1 cellular context compared by ENCODE assay signal in the genomic region with DNA sequence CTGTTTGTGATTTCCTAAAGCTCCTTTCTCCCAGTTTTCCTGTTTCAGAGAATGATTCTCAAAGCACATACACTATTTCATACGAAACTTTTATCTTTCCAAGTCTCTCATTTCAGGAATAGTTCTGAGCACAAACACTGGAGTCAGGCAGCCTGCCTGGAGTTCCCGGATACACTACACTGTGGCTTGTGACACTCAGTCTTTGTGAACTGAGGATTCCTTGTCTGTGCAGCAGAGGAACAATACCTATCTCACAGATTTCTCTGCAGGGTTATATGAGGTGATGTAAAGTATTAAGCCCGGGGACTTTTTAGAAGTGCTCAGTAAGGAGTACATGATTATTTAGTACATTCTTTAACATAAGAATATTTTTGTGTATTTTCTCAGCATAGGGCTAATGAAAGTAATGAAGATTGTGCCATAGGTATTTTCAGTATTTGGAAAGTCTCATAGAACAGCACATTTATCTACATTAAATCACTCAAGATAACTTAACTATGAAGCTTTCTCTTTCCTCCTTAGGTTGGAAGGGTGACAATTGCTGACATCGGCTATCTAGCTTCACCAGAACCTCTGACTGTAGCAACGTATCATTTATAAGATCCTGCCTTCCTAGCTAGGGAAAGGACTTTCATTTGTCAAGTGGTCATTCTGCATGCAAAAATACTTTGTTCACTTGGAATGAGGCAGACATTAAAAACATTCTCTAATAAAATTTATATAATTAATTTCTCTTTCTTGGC.
A peak's percentile ranks its signal among the peaks of the same experiment; 100 is the strongest.
TF ChIP-seq lines count a peak whose summit lies in the region.

No MANE protein-coding gene starts in this region.

TF ChIP-seq in K562, 482 proteins besides CTCF, POLR2A, EP300 and RAD21:
- no peak for TF ChIP-seq E2F4 (CRISPR knock-in tag; IDR thresholded peaks at IDR 0.05; ENCODE audit: low read depth)
- TF ChIP-seq SRSF1 (IDR thresholded peaks at IDR 0.05; ENCODE audit: low read depth, low read length): no peak
- TF ChIP-seq ZNF316 (IDR thresholded peaks at IDR 0.05): 0 out of 2 replicates have a peak, but pooled peaks have one; percentile 5
- TF ChIP-seq PHF20 (IDR thresholded peaks at IDR 0.05; ENCODE audit: partially characterized antibody): no peak
- TF ChIP-seq BDP1 (IDR thresholded peaks at IDR 0.05; ENCODE audit: insufficient read depth, insufficient read length): no peak
- TF ChIP-seq MAFG (tag; conservative IDR thresholded peaks at IDR 0.05): peak; percentile 48
- no peak for TF ChIP-seq HOXB6 (CRISPR knock-in tag; IDR thresholded peaks at IDR 0.05; ENCODE audit: borderline replicate concordance)
- TF ChIP-seq ZNF197 (CRISPR knock-in tag; IDR thresholded peaks at IDR 0.05; ENCODE audit: low read depth): no peak
- no peak for TF ChIP-seq ARID1B (IDR thresholded peaks at IDR 0.05)
- no peak for TF ChIP-seq ZFP1 (CRISPR knock-in tag; IDR thresholded peaks at IDR 0.05)
- no peak for TF ChIP-seq SIRT6 (IDR thresholded peaks at IDR 0.05; ENCODE audit: low read depth, low read length)
- no peak for TF ChIP-seq ZFX (CRISPR knock-in tag; IDR thresholded peaks at IDR 0.05)
- TF ChIP-seq POLR3G (IDR thresholded peaks at IDR 0.05; ENCODE audit: extremely low read depth, insufficient read length, insufficient replicate concordance): no peak
- TF ChIP-seq ZNF764 (CRISPR knock-in tag; IDR thresholded peaks at IDR 0.05; ENCODE audit: low read depth): no peak
- TF ChIP-seq JUNB (CRISPR knock-in tag; conservative IDR thresholded peaks at IDR 0.05): no peak
- no peak for TF ChIP-seq SMAD4 (CRISPR knock-in tag; conservative IDR thresholded peaks at IDR 0.05)
